31 cellular contexts compared by ENCODE assay signal in genomic region chr2:128451084-128451483, GRCh38.
A peak's percentile ranks its signal among the peaks of the same experiment; 100 is the strongest.
DNase-seq lines count a peak whose midpoint lies in the region; ATAC-seq and TF ChIP-seq lines count a peak whose summit lies in the region.
"Had no signal": no experiment of that assay in that cellular context is flagged by ENCODE, and none has a peak within 500 bp of the region (broad histone marks: within the 10 kb centered on the region; RNA-seq: fewer than 3 reads in every experiment).

No MANE protein-coding gene starts in this region.

- H3K36me3 ChIP-seq in osteoblast (ENCODE audit: insufficient read depth, low read length) (no peaks in the 10 kb centered on the region), upper lobe of right lung (no peaks in the 10 kb centered on the region), BE2C (no peaks in the 10 kb centered on the region), PC-9 (ENCODE audit: low read depth) (no peaks in the 10 kb centered on the region)
- H3K36me3 ChIP-seq: prostate gland, SJCRH30, uterus had no signal

- POLR2A ChIA-PET in PC-9 (lab: Charles Lee; ENCODE audit: unreplicated experiment), result no interaction called here

- H3K27ac ChIP-seq in coronary artery (no peak overlapping the region), osteoblast (ENCODE audit: low read depth, low read length) (no peak overlapping the region), upper lobe of right lung (no peak overlapping the region), PC-9 (no peak overlapping the region)
- H3K27ac ChIP-seq: A549, epithelial cell of prostate, prostate gland, SJCRH30, uterus, VCaP had no signal

- intact Hi-C loops in cardiac septum (cut with DNase I) (no loop called here), left ventricle myocardium superior (cut with micrococcal nuclease) (no loop called here), upper lobe of right lung (cut with DNase I) (no loop called here), PC-9 (cut with micrococcal nuclease; ENCODE audit: unreplicated experiment) (no loop called here)

- H4K20me1 ChIP-seq in osteoblast (ENCODE audit: insufficient read depth, low read length) (no peaks in the 10 kb centered on the region), PC-9 (ENCODE audit: insufficient read depth) (no peaks in the 10 kb centered on the region)

- H3K79me2 ChIP-seq in osteoblast (ENCODE audit: insufficient read depth, low read length) (no peaks in the 10 kb centered on the region), PC-9 (ENCODE audit: low read depth) (no peaks in the 10 kb centered on the region)

- H2AFZ ChIP-seq in osteoblast (ENCODE audit: low read length) (no peak overlapping the region), PC-9 (no peak overlapping the region)

- peaks cover 4% of the 10 kb centered on the region for H3K27me3 ChIP-seq in osteoblast (ENCODE audit: insufficient read depth, low read length)
- no peaks in the 10 kb centered on the region for H3K27me3 ChIP-seq in upper lobe of right lung
- no peaks in the 10 kb centered on the region for H3K27me3 ChIP-seq in BE2C
- H3K27me3 ChIP-seq in PC-9 (ENCODE audit: insufficient read depth, low read depth), result no peaks in the 10 kb centered on the region
- H3K27me3 ChIP-seq: SJCRH30, uterus had no signal

- CTCF ChIA-PET in PC-9 (lab: Charles Lee), result no interaction called here

- no peak for TF ChIP-seq CTCF in coronary artery (IDR thresholded peaks at IDR 0.05)
- TF ChIP-seq CTCF in osteoblast (IDR thresholded peaks at IDR 0.05; ENCODE audit: extremely low read depth, low read depth, low read length), result no peak
- no peak for TF ChIP-seq CTCF in upper lobe of right lung (IDR thresholded peaks at IDR 0.05)
- TF ChIP-seq CTCF in BE2C (IDR thresholded peaks at IDR 0.05; ENCODE audit: low read depth, low read length), result no peak
- no peak for TF ChIP-seq CTCF in PC-9 (conservative IDR thresholded peaks at IDR 0.05)

- no peaks in the 10 kb centered on the region for H3F3A ChIP-seq in PC-9 (ENCODE audit: insufficient read depth, low read depth)

- DNase-seq in cardiac septum (ENCODE audit: low spot score) (peak; percentile 68), left ventricle myocardium superior (no peak), coronary artery (ENCODE audit: low spot score) (peak; percentile 52), osteoblast (ENCODE audit: insufficient read length, low spot score, missing footprints) (peak; percentile 13), upper lobe of right lung (peak; percentile 35), BE2C (no peak), PC-9 (no peak), NOMO-1 treated with DMSO at 0.1 percent for 48 hours (lab: John Stamatoyannopoulos, UW; ENCODE audit: unreplicated experiment) (no peak)
- DNase-seq: activated CD4-positive, alpha-beta T cell treated with anti-CD3 and anti-CD28 coated beads for 48 hours; activated naive CD4-positive, alpha-beta T cell treated with anti-CD3 and anti-CD28 coated beads, Interleukin-2, amount 10 ng/mL, durations not matched to agents 7 days and 5 days; AML-193; effector CD4-positive, alpha-beta T cell; GOT3; hippocampal formation; immature natural killer cell; left colon; MV-4-11; NCI-H146; NCI-H2107; NCI-H446; NCI-H748 treated with DMSO at 0.1 percent for 48 hours; SJCRH30; stimulated activated CD4-positive, alpha-beta T cell treated with anti-CD3 and anti-CD28 coated beads, Interleukin-15, amount 100 ng/mL, for 24 hours; SW 1271 had no signal

- H3K4me3 ChIP-seq in coronary artery (no peak overlapping the region), osteoblast (ENCODE audit: insufficient read depth, low read length) (no peak overlapping the region), upper lobe of right lung (no peak overlapping the region), BE2C (ENCODE audit: low read depth, low read length) (no peak overlapping the region), PC-9 (no peak overlapping the region)
- H3K4me3 ChIP-seq: A549, prostate gland, SJCRH30, uterus had no signal

- H3K9me2 ChIP-seq in PC-9 (ENCODE audit: insufficient read depth), result no peaks in the 10 kb centered on the region

- H3K4me1 ChIP-seq in osteoblast (ENCODE audit: insufficient read depth, low read length) (no peaks in the 10 kb centered on the region), upper lobe of right lung (peaks cover 4% of the 10 kb centered on the region), BE2C (peaks cover 19% of the 10 kb centered on the region), PC-9 (replicated peaks; ENCODE audit: insufficient read depth) (no peaks in the 10 kb centered on the region)
- H3K4me1 ChIP-seq: A549, prostate gland, SJCRH30, uterus had no signal

- H3K9me3 ChIP-seq in osteoblast (ENCODE audit: low read depth, low read length), result no peaks in the 10 kb centered on the region
- no peaks in the 10 kb centered on the region for H3K9me3 ChIP-seq in upper lobe of right lung
- no peaks in the 10 kb centered on the region for H3K9me3 ChIP-seq in BE2C
- H3K9me3 ChIP-seq in PC-9 (ENCODE audit: insufficient read depth, low read depth), result no peaks in the 10 kb centered on the region
- H3K9me3 ChIP-seq: A549, prostate gland, SJCRH30, uterus had no signal

- ATAC-seq in left ventricle myocardium superior (no peak), upper lobe of right lung (no peak)
- ATAC-seq: A549; CD8-positive, alpha-beta T cell; left colon; stimulated activated memory B cell treated with anti-CD40 and anti-IgM and Interleukin-4, amounts not matched to agents 10 μg/mL and 1 μg/mL and 100 μg/mL, for 72 hours had no signal

- no TSS peak for BruUV-seq in PC-9 (replicated peaks; lab: Mats Ljungman, UMichigan)

- no peak overlapping the region for H3K4me2 ChIP-seq in osteoblast (ENCODE audit: insufficient read depth, low read length)
- no peak overlapping the region for H3K4me2 ChIP-seq in PC-9
- H3K4me2 ChIP-seq: A549 had no signal

Comparison
In these comparisons a context has a peak if more than half of its experiments do, and no peak if none do; other contexts are left out.
1. DNase-seq: peak in cardiac septum (single experiment), coronary artery (single experiment), osteoblast (single experiment) and upper lobe of right lung (single experiment); none in left ventricle myocardium superior (single experiment), BE2C (single experiment), PC-9 (0 of 2) and NOMO-1 treated with DMSO at 0.1 percent for 48 hours (single experiment).